10 cellular contexts compared by ENCODE assay signal in the genomic region with DNA sequence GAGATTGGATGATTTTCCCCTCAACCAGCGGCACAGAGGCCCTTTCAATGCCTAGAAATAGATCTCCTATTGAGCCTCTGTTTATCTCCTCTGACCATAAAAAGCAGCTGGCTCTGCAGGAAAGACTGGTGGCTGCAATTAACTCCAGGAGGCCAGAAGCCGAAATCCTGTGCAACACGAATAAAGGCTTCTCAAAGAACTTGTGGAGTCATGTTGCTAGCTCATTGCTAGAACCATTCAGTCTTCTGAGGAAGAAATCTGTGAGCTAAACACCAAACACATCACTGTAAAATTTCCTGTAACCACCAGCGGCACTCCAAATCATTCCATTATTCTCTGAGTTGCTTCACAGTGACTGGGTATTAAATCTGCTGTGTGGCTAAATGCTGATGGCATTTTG. TPM values are rescaled to one million over a fixed set of nuclear protein-coding genes. Genes with fewer than 3 reads are reported as not detected.
A peak's percentile ranks its signal among the peaks of the same experiment; 100 is the strongest.
DNase-seq lines count a peak whose midpoint lies in the region; ATAC-seq and TF ChIP-seq lines count a peak whose summit lies in the region.
"Had no signal": no experiment of that assay in that cellular context is flagged by ENCODE, and none has a peak within 500 bp of the region (broad histone marks: within the 10 kb centered on the region; RNA-seq: fewer than 3 reads in every experiment).

No MANE protein-coding gene starts in this region.

- peaks cover 78% of the 10 kb centered on the region for H3K4me1 Mint-ChIP-seq in HFFc6 (ENCODE audit: low read depth)

- H3K27ac ChIP-seq in WERI-Rb-1, result 0 out of 2 replicates have a peak overlapping the region, but pooled peaks have one; percentile 7

- H3K36me3 Mint-ChIP-seq in HFFc6 (ENCODE audit: low read depth), result peaks cover 11% of the 10 kb centered on the region

- no peak for TF ChIP-seq CTCF in HFFc6 (IDR thresholded peaks at IDR 0.05)
- no peak for TF ChIP-seq CTCF in WERI-Rb-1 (IDR thresholded peaks at IDR 0.05; ENCODE audit: low read depth, low read length)
- no peak for TF ChIP-seq CTCF in foreskin fibroblast (IDR thresholded peaks at IDR 0.05; ENCODE audit: low read depth, low read length)
- no peak for TF ChIP-seq CTCF in GM13976 (IDR thresholded peaks at IDR 0.05; ENCODE audit: borderline replicate concordance, control extremely low read depth, extremely low read depth, insufficient read depth, missing control alignments)

- H3K36me3 ChIP-seq in WERI-Rb-1 (no peaks in the 10 kb centered on the region), skeletal muscle satellite cell (ENCODE audit: insufficient read depth, low read length) (no peaks in the 10 kb centered on the region)

- H3K4me1 ChIP-seq in skeletal muscle satellite cell (ENCODE audit: control insufficient read depth, insufficient read depth, low read length), result peaks cover 54% of the 10 kb centered on the region

- peak overlapping the region; percentile 55 for H3K4me3 Mint-ChIP-seq in HFFc6

- peak overlapping the region; percentile 9 for H3K4me2 ChIP-seq in skeletal muscle satellite cell (ENCODE audit: low read length)

- peak; percentile 54 for DNase-seq in HFFc6
- no peak for DNase-seq in WERI-Rb-1
- DNase-seq in foreskin fibroblast, result peak; percentile 65 to 74
- DNase-seq in stimulated activated naive CD8-positive, alpha-beta T cell treated with anti-CD3 and anti-CD28 coated beads, Interleukin-15, Interleukin-2, amounts not matched to agents 100 U/mL and 50 U/mL, for 24 hours, result no peak
- DNase-seq in activated gamma-delta T cell treated with Interleukin-2 at 50 U/mL for 16 hours, result no peak
- no peak for DNase-seq in GM13976 (ENCODE audit: low spot score)
- DNase-seq: NCI-H1092 had no signal

- peaks cover 4% of the 10 kb centered on the region; the same call in 1 of the 2 replicates for H3K27me3 Mint-ChIP-seq in HFFc6 (ENCODE audit: insufficient read depth)

- H3K9me3 ChIP-seq in WERI-Rb-1 (ENCODE audit: severe bottlenecking), result no peaks in the 10 kb centered on the region
- H3K9me3 ChIP-seq in skeletal muscle satellite cell (replicated peaks; ENCODE audit: low read length), result no peaks in the 10 kb centered on the region

- H3K4me3 ChIP-seq in WERI-Rb-1 (ENCODE audit: low read depth, low read length), result peak overlapping the region; percentile 12; the same call in 1 of the 2 replicates
- H3K4me3 ChIP-seq in foreskin fibroblast (ENCODE audit: low read depth in 1 of 2, low read length in 2 of 2), result no peak overlapping the region
- no peak overlapping the region for H3K4me3 ChIP-seq in skeletal muscle satellite cell (ENCODE audit: low read length)

- peak overlapping the region; percentile 47 for H3K9ac ChIP-seq in skeletal muscle satellite cell (ENCODE audit: low read depth, low read length)

- in situ Hi-C loops in GM13976 (cut with MboI; ENCODE audit: low sequenced_read_pairs, unreplicated experiment), result no loop called here

- H3K27ac Mint-ChIP-seq in HFFc6, result peak overlapping the region; percentile 90

- no peak for ATAC-seq in HG03521 (IDR thresholded peaks at IDR 0.05; ENCODE audit: unreplicated experiment)
- ATAC-seq in stimulated activated naive CD8-positive, alpha-beta T cell treated with anti-CD3 and anti-CD28 coated beads, Interleukin-15, Interleukin-2, amounts not matched to agents 100 U/mL and 50 U/mL, for 24 hours, result no peak

- peaks cover 15% of the 10 kb centered on the region for H3K9me3 Mint-ChIP-seq in HFFc6

- no peaks in the 10 kb centered on the region for H3K27me3 ChIP-seq in WERI-Rb-1 (ENCODE audit: insufficient read depth, low read depth, severe bottlenecking)
- no peaks in the 10 kb centered on the region for H3K27me3 ChIP-seq in skeletal muscle satellite cell (ENCODE audit: control insufficient read depth, insufficient read depth, low read length)

RNA-seq across cellular contexts. Expression of a gene that starts 49.1 kb away (rescaled TPM):
- total RNA-seq in HFFc6 (2021; fragmentation: NEBNext Ultra II Directional; extraction: Animal tissue kit (Norgen Biotek cat#: 25700)), result 10 to 100 TPM; 11.0 to 36.8 (median 11.7) TPM
- 2.2 and 3.8 TPM in 2 replicates for total RNA-seq in skeletal muscle satellite cell (2012; rRNA removed)
- total RNA-seq: T-helper 2 cell treated with Interferon-gamma antibody and Interleukin-4, amounts not matched to agents 100 ng/mL and 5 ng/mL, for 36 hours had no signal

Comparison
In these comparisons a context has a peak if more than half of its experiments do, and no peak if none do; other contexts are left out.
1. DNase-seq: peak in HFFc6 (single experiment) and foreskin fibroblast (2 of 2); none in WERI-Rb-1 (single experiment), stimulated activated naive CD8-positive, alpha-beta T cell treated with anti-CD3 and anti-CD28 coated beads, Interleukin-15, Interleukin-2, amounts not matched to agents 100 U/mL and 50 U/mL, for 24 hours (single experiment), activated gamma-delta T cell treated with Interleukin-2 at 50 U/mL for 16 hours (single experiment) and GM13976 (single experiment).